Comparison of ENCODE assay signal across 17 cellular contexts in the genomic region with DNA sequence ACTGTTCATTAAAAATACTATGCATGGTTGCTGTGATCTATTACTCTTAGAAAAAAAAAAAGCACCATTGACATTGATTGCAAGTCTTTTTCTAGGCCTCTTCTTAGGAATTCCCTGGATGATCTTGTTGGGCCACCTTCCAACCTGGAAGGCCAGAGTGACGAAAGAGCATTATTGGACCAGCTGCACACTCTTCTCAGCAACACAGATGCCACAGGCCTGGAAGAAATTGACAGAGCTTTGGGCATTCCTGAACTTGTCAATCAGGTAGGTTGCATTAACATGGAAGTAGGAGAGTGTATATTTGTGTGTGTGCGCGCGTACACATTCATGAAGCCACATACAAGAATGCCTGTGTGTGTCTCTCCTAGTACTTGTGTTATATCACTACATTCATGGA.
DNase-seq lines count a peak whose midpoint lies in the region; ATAC-seq and TF ChIP-seq lines count a peak whose summit lies in the region.
"Had no signal": no experiment of that assay in that cellular context is flagged by ENCODE, and none has a peak within 500 bp of the region (broad histone marks: within the 10 kb centered on the region; RNA-seq: fewer than 3 reads in every experiment).

No MANE protein-coding gene starts in this region.

- no peaks in the 10 kb centered on the region for H3K27me3 ChIP-seq in prostate gland (replicated peaks; ENCODE audit: insufficient read depth)

- H3K27ac ChIP-seq in VCaP (peak overlapping the region; percentile 9; the same call in 1 of the 2 replicates), prostate gland (no peak overlapping the region)

- no peaks in the 10 kb centered on the region for H3K27me3 Mint-ChIP-seq in activated naive CD8-positive, alpha-beta T cell
- H3K27me3 Mint-ChIP-seq in activated naive CD8-positive, alpha-beta T cell treated with anti-CD3 and anti-CD28 coated beads, Interleukin-2, amount 50 U/mL, for 24 hours = no peaks in the 10 kb centered on the region
- peaks cover 3% of the 10 kb centered on the region for H3K27me3 Mint-ChIP-seq in glutamatergic neuron (ENCODE audit: unreplicated experiment)

- peaks cover 3% of the 10 kb centered on the region for H3K4me1 Mint-ChIP-seq in activated naive CD8-positive, alpha-beta T cell (ENCODE audit: low read depth)
- H3K4me1 Mint-ChIP-seq in activated naive CD8-positive, alpha-beta T cell treated with anti-CD3 and anti-CD28 coated beads, Interleukin-2, amount 50 U/mL, for 24 hours = peaks cover 1% of the 10 kb centered on the region
- peaks cover 7% of the 10 kb centered on the region for H3K4me1 Mint-ChIP-seq in glutamatergic neuron (ENCODE audit: low read depth, unreplicated experiment)
- H3K4me1 Mint-ChIP-seq: CD14-positive monocyte had no signal

- no peak for ATAC-seq in activated naive CD8-positive, alpha-beta T cell treated with anti-CD3 and anti-CD28 coated beads, Interleukin-2, amount 50 U/mL, for 24 hours
- peak; percentile 69 for ATAC-seq in sciatic nerve
- ATAC-seq: CD8-positive, alpha-beta T cell had no signal

- no peaks in the 10 kb centered on the region for H3K4me1 ChIP-seq in prostate gland (replicated peaks)
- H3K4me1 ChIP-seq: HAP-1 had no signal

- intact Hi-C loops in sciatic nerve (cut with DNase I) (no loop called here), prostate gland (cut with DNase I) (no loop called here)

- no peaks in the 10 kb centered on the region for H3K9me3 ChIP-seq in prostate gland
- H3K9me3 ChIP-seq: HAP-1 had no signal

- H3K36me3 Mint-ChIP-seq in activated naive CD8-positive, alpha-beta T cell = peaks cover 25% of the 10 kb centered on the region
- H3K36me3 Mint-ChIP-seq in activated naive CD8-positive, alpha-beta T cell treated with anti-CD3 and anti-CD28 coated beads, Interleukin-2, amount 50 U/mL, for 24 hours (ENCODE audit: low read depth) = peaks cover 66% of the 10 kb centered on the region
- H3K36me3 Mint-ChIP-seq in glutamatergic neuron (ENCODE audit: unreplicated experiment) = peaks cover 15% of the 10 kb centered on the region

- no peak for DNase-seq in activated naive CD8-positive, alpha-beta T cell treated with anti-CD3 and anti-CD28 coated beads, Interleukin-2, amount 50 U/mL, for 24 hours
- DNase-seq in fibroblast of gingiva (ENCODE audit: low read depth) (peak; percentile 42), sciatic nerve (ENCODE audit: low spot score) (no peak), HK-2 (ENCODE audit: unreplicated experiment) (no peak), prostate gland (ENCODE audit: low spot score) (no peak), glutamatergic neuron (no peak)
- DNase-seq: CD8-positive, alpha-beta T cell; COR-L47; DMS153; DMS79 treated with DMSO at 0.1 percent for 48 hours; EL; HFFc6; IMR-90 had no signal

- H3K36me3 ChIP-seq in prostate gland = no peaks in the 10 kb centered on the region

- no peak for TF ChIP-seq POLR2A in prostate gland (IDR thresholded peaks at IDR 0.05)

- WGBS in prostate gland = 91% methylated on average over 4 of the region's 4 CpGs

- H3K9me3 Mint-ChIP-seq in activated naive CD8-positive, alpha-beta T cell (ENCODE audit: low read depth) = no peaks in the 10 kb centered on the region
- no peaks in the 10 kb centered on the region for H3K9me3 Mint-ChIP-seq in activated naive CD8-positive, alpha-beta T cell treated with anti-CD3 and anti-CD28 coated beads, Interleukin-2, amount 50 U/mL, for 24 hours
- peaks cover 12% of the 10 kb centered on the region for H3K9me3 Mint-ChIP-seq in glutamatergic neuron (ENCODE audit: unreplicated experiment)
- H3K9me3 Mint-ChIP-seq: CD8-positive, alpha-beta T cell; HFFc6 had no signal

- H3K4me3 Mint-ChIP-seq in activated naive CD8-positive, alpha-beta T cell = no peak overlapping the region
- no peak overlapping the region for H3K4me3 Mint-ChIP-seq in activated naive CD8-positive, alpha-beta T cell treated with anti-CD3 and anti-CD28 coated beads, Interleukin-2, amount 50 U/mL, for 24 hours
- H3K4me3 Mint-ChIP-seq in glutamatergic neuron (ENCODE audit: unreplicated experiment) = no peak overlapping the region
- H3K4me3 Mint-ChIP-seq: CD14-positive monocyte; CD8-positive, alpha-beta T cell; HFFc6 had no signal

- peak overlapping the region; percentile 41 for H3K27ac Mint-ChIP-seq in activated naive CD8-positive, alpha-beta T cell
- no peak overlapping the region for H3K27ac Mint-ChIP-seq in activated naive CD8-positive, alpha-beta T cell treated with anti-CD3 and anti-CD28 coated beads, Interleukin-2, amount 50 U/mL, for 24 hours
- H3K27ac Mint-ChIP-seq in glutamatergic neuron (ENCODE audit: unreplicated experiment) = no peak overlapping the region
- H3K27ac Mint-ChIP-seq: HFFc6 had no signal

- TF ChIP-seq CTCF in VCaP (conservative IDR thresholded peaks at IDR 0.05) = no peak
- TF ChIP-seq CTCF in prostate gland (IDR thresholded peaks at IDR 0.05) = no peak
- TF ChIP-seq CTCF in glutamatergic neuron (IDR thresholded peaks at IDR 0.05; ENCODE audit: partially characterized antibody, unreplicated experiment) = no peak

- no peak overlapping the region for H3K4me3 ChIP-seq in prostate gland
- H3K4me3 ChIP-seq: HAP-1 had no signal
